Comparison of ENCODE assay signal across 1 cellular context in genomic region chr9:136994180-136994884, GRCh38.
TF ChIP-seq lines count a peak whose summit lies in the region.

No MANE protein-coding gene starts in this region.

TF ChIP-seq in HCT116, 20 proteins besides CTCF, POLR2A, EP300 and RAD21:
- TF ChIP-seq YY1 (IDR thresholded peaks at IDR 0.05; ENCODE audit: extremely low read depth, insufficient replicate concordance, low read depth, low read length) (no peak), TCF7L2 (IDR thresholded peaks at IDR 0.05; ENCODE audit: borderline replicate concordance, extremely low read depth, insufficient read depth, insufficient read length) (no peak), ELF1 (IDR thresholded peaks at IDR 0.05; ENCODE audit: borderline replicate concordance, low read depth) (no peak), ZFX (IDR thresholded peaks at IDR 0.05) (no peak), SP1 (IDR thresholded peaks at IDR 0.05; ENCODE audit: low read depth) (no peak), REST (IDR thresholded peaks at IDR 0.05; ENCODE audit: low read depth) (no peak), JUND (IDR thresholded peaks at IDR 0.05) (no peak)
TF ChIP-seq in HCT116: peak in this region for 0.
